Comparison of ENCODE assay signal across 2 cellular contexts in the genomic region with DNA sequence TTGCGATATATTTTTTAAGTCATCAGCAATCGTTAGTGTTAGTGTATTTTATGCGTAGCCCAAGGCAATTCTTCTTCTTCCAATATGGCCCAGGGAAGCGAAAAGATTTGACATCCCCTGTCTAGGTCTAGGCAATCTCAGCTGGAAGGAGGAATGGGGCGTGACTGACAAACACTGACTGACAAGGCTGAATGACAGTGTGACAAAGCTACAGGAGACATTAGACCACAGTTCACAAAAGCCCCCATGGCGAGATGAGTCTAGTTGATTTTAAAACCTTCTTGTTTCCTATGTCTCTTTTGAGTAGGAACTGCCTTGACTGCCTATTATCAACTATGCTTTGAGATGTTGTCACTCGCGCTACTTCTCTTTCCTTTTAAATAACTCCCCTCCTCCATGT.
TF ChIP-seq lines count a peak whose summit lies in the region.

No MANE protein-coding gene starts in this region.

TF ChIP-seq in H1, 55 proteins besides CTCF, POLR2A, EP300 and RAD21:
- TF ChIP-seq SP1 (IDR thresholded peaks at IDR 0.05; ENCODE audit: low read depth, low read length) (no peak), KDM4A (IDR thresholded peaks at IDR 0.05; ENCODE audit: low read depth, low read length, severe bottlenecking) (no peak), SAP30 (IDR thresholded peaks at IDR 0.05; ENCODE audit: insufficient read depth, insufficient replicate concordance, low read length) (no peak), BACH1 (IDR thresholded peaks at IDR 0.05; ENCODE audit: low read length) (no peak), SIRT6 (IDR thresholded peaks at IDR 0.05; ENCODE audit: low read length) (no peak), CHD2 (IDR thresholded peaks at IDR 0.05; ENCODE audit: low read length) (no peak), TEAD4 (IDR thresholded peaks at IDR 0.05; ENCODE audit: low read depth, low read length) (no peak), SUZ12 (IDR thresholded peaks at IDR 0.05; ENCODE audit: low read length) (no peak)
TF ChIP-seq in H1: peak in this region for 0.

TF ChIP-seq in neural cell, 6 proteins besides CTCF, POLR2A, EP300 and RAD21:
- TF ChIP-seq POLR2AphosphoS5 (IDR thresholded peaks at IDR 0.05) (peak; percentile 59), EZH2 (IDR thresholded peaks at IDR 0.05; ENCODE audit: borderline replicate concordance, insufficient read depth, low read length, poor library complexity, severe bottlenecking) (no peak), TAF1 (IDR thresholded peaks at IDR 0.05; ENCODE audit: low read depth) (no peak)
- TF ChIP-seq, protein P1, sequence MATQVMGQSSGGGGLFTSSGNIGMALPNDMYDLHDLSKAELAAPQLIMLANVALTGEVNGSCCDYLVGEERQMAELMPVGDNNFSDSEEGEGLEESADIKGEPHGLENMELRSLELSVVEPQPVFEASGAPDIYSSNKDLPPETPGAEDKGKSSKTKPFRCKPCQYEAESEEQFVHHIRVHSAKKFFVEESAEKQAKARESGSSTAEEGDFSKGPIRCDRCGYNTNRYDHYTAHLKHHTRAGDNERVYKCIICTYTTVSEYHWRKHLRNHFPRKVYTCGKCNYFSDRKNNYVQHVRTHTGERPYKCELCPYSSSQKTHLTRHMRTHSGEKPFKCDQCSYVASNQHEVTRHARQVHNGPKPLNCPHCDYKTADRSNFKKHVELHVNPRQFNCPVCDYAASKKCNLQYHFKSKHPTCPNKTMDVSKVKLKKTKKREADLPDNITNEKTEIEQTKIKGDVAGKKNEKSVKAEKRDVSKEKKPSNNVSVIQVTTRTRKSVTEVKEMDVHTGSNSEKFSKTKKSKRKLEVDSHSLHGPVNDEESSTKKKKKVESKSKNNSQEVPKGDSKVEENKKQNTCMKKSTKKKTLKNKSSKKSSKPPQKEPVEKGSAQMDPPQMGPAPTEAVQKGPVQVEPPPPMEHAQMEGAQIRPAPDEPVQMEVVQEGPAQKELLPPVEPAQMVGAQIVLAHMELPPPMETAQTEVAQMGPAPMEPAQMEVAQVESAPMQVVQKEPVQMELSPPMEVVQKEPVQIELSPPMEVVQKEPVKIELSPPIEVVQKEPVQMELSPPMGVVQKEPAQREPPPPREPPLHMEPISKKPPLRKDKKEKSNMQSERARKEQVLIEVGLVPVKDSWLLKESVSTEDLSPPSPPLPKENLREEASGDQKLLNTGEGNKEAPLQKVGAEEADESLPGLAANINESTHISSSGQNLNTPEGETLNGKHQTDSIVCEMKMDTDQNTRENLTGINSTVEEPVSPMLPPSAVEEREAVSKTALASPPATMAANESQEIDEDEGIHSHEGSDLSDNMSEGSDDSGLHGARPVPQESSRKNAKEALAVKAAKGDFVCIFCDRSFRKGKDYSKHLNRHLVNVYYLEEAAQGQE (IDR thresholded peaks at IDR 0.05; ENCODE audit: borderline replicate concordance): no peak
